Comparison of ENCODE assay signal across 7 cellular contexts in the genomic region with DNA sequence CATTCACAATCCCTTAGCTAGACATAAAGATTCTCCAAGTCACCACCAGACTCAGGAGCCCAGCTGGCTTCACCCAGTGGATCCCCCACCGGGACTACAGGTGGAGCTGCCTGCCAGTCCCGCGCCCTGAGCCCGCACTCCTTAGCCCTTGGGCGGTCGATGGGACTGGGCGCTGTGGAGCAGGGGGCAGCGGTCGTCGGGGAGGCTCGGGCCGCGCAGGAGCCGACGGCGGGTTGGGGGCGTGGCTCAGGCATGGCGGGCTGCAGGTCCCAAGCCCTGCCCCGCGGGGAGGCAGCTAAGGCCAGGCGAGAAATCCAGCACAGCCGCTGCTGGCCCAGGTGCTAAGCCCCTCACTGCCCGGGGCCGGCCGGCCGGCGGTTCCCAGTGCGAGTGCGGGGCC. TPM values are rescaled to one million over a fixed set of nuclear protein-coding genes. Genes with fewer than 3 reads are reported as not detected.
"Had no signal": no experiment of that assay in that cellular context is flagged by ENCODE, and none has a peak within 500 bp of the region (broad histone marks: within the 10 kb centered on the region; RNA-seq: fewer than 3 reads in every experiment).

No MANE protein-coding gene starts in this region.

RNA-seq across cellular contexts. Expression of gene INSYN1, which starts 21.1 kb away (rescaled TPM):
- total RNA-seq: OCI-LY7, PC-3, PC-9, RPMI7951, SJCRH30, SJSA1, T-cell had no signal

RNA-seq across cellular contexts. Expression of gene CD276, which starts 47.9 kb away (rescaled TPM):
- total RNA-seq: OCI-LY7 had no signal
